Comparison of ENCODE assay signal across 9 cellular contexts in the genomic region with DNA sequence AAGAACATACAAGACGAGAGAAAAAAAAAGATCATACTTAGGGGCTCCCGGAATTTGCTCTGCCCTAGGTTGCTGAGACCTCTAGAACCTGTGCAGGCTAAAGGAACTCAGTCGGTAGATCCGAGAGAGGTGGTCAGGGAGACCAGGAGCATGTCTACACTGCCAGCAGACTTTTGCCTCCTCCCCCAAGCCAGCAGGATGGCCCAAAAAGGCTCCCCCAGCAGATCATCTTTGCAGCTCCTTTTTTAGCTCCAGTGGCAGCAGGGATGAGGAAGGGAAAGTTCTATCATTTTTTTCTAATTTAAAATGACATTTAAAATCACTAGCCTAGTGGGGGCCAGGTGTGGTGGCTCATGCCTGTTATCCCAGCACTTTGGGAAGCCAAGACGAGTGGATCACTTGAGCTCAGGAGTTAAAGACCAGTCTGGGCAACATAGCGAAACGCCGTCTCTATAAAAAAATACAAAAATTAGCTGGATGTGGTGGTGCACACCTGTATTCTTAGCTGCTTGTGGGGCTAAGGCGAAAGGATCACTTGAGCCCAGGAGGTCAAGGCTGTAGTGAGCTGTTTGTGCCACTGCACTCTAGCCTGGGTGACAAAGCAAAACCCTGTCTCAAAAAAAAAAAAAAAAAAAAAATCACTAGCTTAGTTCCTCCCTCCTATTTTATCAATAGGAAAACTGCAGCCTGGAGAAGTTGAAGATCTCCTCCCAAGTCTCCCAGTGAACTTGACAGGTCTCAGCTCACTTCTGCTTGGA.
DNase-seq lines count a peak whose midpoint lies in the region; ATAC-seq and TF ChIP-seq lines count a peak whose summit lies in the region.
"Had no signal": no experiment of that assay in that cellular context is flagged by ENCODE, and none has a peak within 500 bp of the region (broad histone marks: within the 10 kb centered on the region; RNA-seq: fewer than 3 reads in every experiment).

No MANE protein-coding gene starts in this region.

- no peak for TF ChIP-seq POLR2A in transverse colon (IDR thresholded peaks at IDR 0.05)

- H3K9me3 Mint-ChIP-seq in activated T-cell treated with anti-CD3 and anti-CD28 coated beads, Interleukin-2, amount 50 U/mL, for 72 hours, result no peaks in the 10 kb centered on the region
- no peaks in the 10 kb centered on the region for H3K9me3 Mint-ChIP-seq in activated naive CD8-positive, alpha-beta T cell treated with anti-CD3 and anti-CD28 coated beads, Interleukin-2, amount 50 U/mL, for 24 hours

- no peaks in the 10 kb centered on the region for H3K36me3 Mint-ChIP-seq in activated T-cell treated with anti-CD3 and anti-CD28 coated beads, Interleukin-2, amount 50 U/mL, for 72 hours (ENCODE audit: insufficient read depth in 2 of 2)
- H3K36me3 Mint-ChIP-seq in activated naive CD8-positive, alpha-beta T cell treated with anti-CD3 and anti-CD28 coated beads, Interleukin-2, amount 50 U/mL, for 24 hours (ENCODE audit: low read depth), result no peaks in the 10 kb centered on the region

- peak overlapping the region; percentile 87 for H3K27ac Mint-ChIP-seq in activated T-cell treated with anti-CD3 and anti-CD28 coated beads, Interleukin-2, amount 50 U/mL, for 72 hours
- H3K27ac Mint-ChIP-seq in activated naive CD8-positive, alpha-beta T cell treated with anti-CD3 and anti-CD28 coated beads, Interleukin-2, amount 50 U/mL, for 24 hours, result peak overlapping the region; percentile 62

- H3K79me2 ChIP-seq in mesendoderm (ENCODE audit: control insufficient read depth, insufficient read depth, low read length), result peaks cover 36% of the 10 kb centered on the region

- no peak overlapping the region for H3K4me2 ChIP-seq in mesendoderm (ENCODE audit: low read length)

- no peak overlapping the region for H4K8ac ChIP-seq in mesendoderm (ENCODE audit: low read depth, low read length)

- no peak for TF ChIP-seq CTCF in transverse colon (IDR thresholded peaks at IDR 0.05)

- ATAC-seq in activated T-cell treated with anti-CD3 and anti-CD28 coated beads, Interleukin-2, amount 50 U/mL, for 72 hours (replicated peaks in 1 of 2), result no peak
- no peak for ATAC-seq in activated naive CD8-positive, alpha-beta T cell treated with anti-CD3 and anti-CD28 coated beads, Interleukin-2, amount 50 U/mL, for 24 hours
- ATAC-seq in GM21381 (IDR thresholded peaks at IDR 0.05; ENCODE audit: unreplicated experiment), result no peak

- H2BK120ac ChIP-seq in mesendoderm (ENCODE audit: low read depth, low read length), result no peak overlapping the region

- intact Hi-C loops in transverse colon (cut with DNase I; ENCODE audit: low total_unique reads), result no loop called here

- no peak overlapping the region for H3K23ac ChIP-seq in mesendoderm (ENCODE audit: low read length)

- no peak overlapping the region for H4K5ac ChIP-seq in mesendoderm (ENCODE audit: low read length)

- peaks cover 27% of the 10 kb centered on the region for H3K79me1 ChIP-seq in mesendoderm (ENCODE audit: low read length)

- H3K4me3 Mint-ChIP-seq in activated T-cell treated with anti-CD3 and anti-CD28 coated beads, Interleukin-2, amount 50 U/mL, for 72 hours, result peak overlapping the region; percentile 71 to 84
- H3K4me3 Mint-ChIP-seq in activated naive CD8-positive, alpha-beta T cell treated with anti-CD3 and anti-CD28 coated beads, Interleukin-2, amount 50 U/mL, for 24 hours, result peak overlapping the region; percentile 70

- no peak for DNase-seq in activated T-cell treated with anti-CD3 and anti-CD28 coated beads, Interleukin-2, amount 50 U/mL, for 72 hours
- no peak for DNase-seq in activated T-cell treated with anti-CD3 and anti-CD28 coated beads, Interleukin-2, amount 50 U/mL, for 1 hour
- no peak for DNase-seq in activated naive CD8-positive, alpha-beta T cell treated with anti-CD3 and anti-CD28 coated beads, Interleukin-2, amount 50 U/mL, for 24 hours
- DNase-seq in mesendoderm, result no peak
- no peak for DNase-seq in transverse colon
- no peak for DNase-seq in hippocampal formation (lab: John Stamatoyannopoulos, UW)
- no peak for DNase-seq in Kasumi-1 (lab: John Stamatoyannopoulos, UW)

- H3K18ac ChIP-seq in mesendoderm (ENCODE audit: low read length), result peak overlapping the region; percentile 46

- peak overlapping the region; percentile 1 for H3K4ac ChIP-seq in mesendoderm (ENCODE audit: low read depth, low read length)

- peak overlapping the region; percentile 42 for H3K9ac ChIP-seq in mesendoderm (ENCODE audit: low read length)

- no peaks in the 10 kb centered on the region for H3K27me3 Mint-ChIP-seq in activated T-cell treated with anti-CD3 and anti-CD28 coated beads, Interleukin-2, amount 50 U/mL, for 72 hours (ENCODE audit: low read depth)
- H3K27me3 Mint-ChIP-seq in activated naive CD8-positive, alpha-beta T cell treated with anti-CD3 and anti-CD28 coated beads, Interleukin-2, amount 50 U/mL, for 24 hours, result no peaks in the 10 kb centered on the region

- H3K27ac ChIP-seq in mesendoderm (ENCODE audit: low read depth, low read length) (peak overlapping the region; percentile 47), transverse colon (peak overlapping the region; percentile 86 to 94 (median 91))
- H3K27ac ChIP-seq: HL-60 had no signal

- no peak overlapping the region for H3K4me3 ChIP-seq in mesendoderm (ENCODE audit: low read length)
- peak overlapping the region in 3 of 4 donors; percentile 9 to 35 (median 13) for H3K4me3 ChIP-seq in transverse colon

- no peak overlapping the region for H2BK5ac ChIP-seq in mesendoderm (ENCODE audit: low read length)

- in situ Hi-C loops in transverse colon (cut with MboI; ENCODE audit: low pct_ligation_motif_present in 1 of 4, low pct_unique_long_range_greater_than_20kb in 1 of 4, low sequenced_read_pairs in 3 of 4), result no loop called here

- no CpG with 5 or more reads among the region's 9 CpGs for WGBS in mesendoderm (ENCODE audit: extremely low coverage, insufficient coverage, low lambda C conversion rate)
- WGBS in transverse colon (ENCODE audit: low coverage in 1 of 2), 2 donors, result 64 to 69% methylated on average over 9 of the region's 9 CpGs

- peaks cover 11% of the 10 kb centered on the region for H3K4me1 ChIP-seq in mesendoderm (ENCODE audit: control insufficient read depth, low read depth, low read length)
- H3K4me1 ChIP-seq in transverse colon, result peaks cover 55 to 78% (median 74%) of the 10 kb centered on the region in 4 donors

- H3K9me3 ChIP-seq in transverse colon, result no peaks in the 10 kb centered on the region

- H3K4me1 Mint-ChIP-seq in activated T-cell treated with anti-CD3 and anti-CD28 coated beads, Interleukin-2, amount 50 U/mL, for 72 hours (ENCODE audit: low read depth), result peaks cover 46% of the 10 kb centered on the region
- peaks cover 41% of the 10 kb centered on the region for H3K4me1 Mint-ChIP-seq in activated naive CD8-positive, alpha-beta T cell treated with anti-CD3 and anti-CD28 coated beads, Interleukin-2, amount 50 U/mL, for 24 hours

- H2BK15ac ChIP-seq in mesendoderm (replicated peaks; ENCODE audit: low read depth), result no peak overlapping the region

- H2AK5ac ChIP-seq in mesendoderm (ENCODE audit: low read length), result no peak overlapping the region

- no peak for TF ChIP-seq EP300 in transverse colon (IDR thresholded peaks at IDR 0.05; ENCODE audit: low read depth)

- no peaks in the 10 kb centered on the region for H3K27me3 ChIP-seq in mesendoderm (ENCODE audit: insufficient read depth, low read length, poor library complexity)
- H3K27me3 ChIP-seq in transverse colon, result no peaks in the 10 kb centered on the region

- H3K56ac ChIP-seq in mesendoderm (ENCODE audit: low read length), result peak overlapping the region; percentile 76

- H3K36me3 ChIP-seq in mesendoderm (ENCODE audit: control insufficient read depth, insufficient read depth, low read length), result no peaks in the 10 kb centered on the region
- H3K36me3 ChIP-seq in transverse colon, result no peaks in the 10 kb centered on the region
